In genomic region chr1:12114916-12115315, GRCh38 we compare ENCODE assay signal across 27 cellular contexts. TPM values are rescaled to one million over a fixed set of nuclear protein-coding genes. Genes with fewer than 3 reads are reported as not detected.
A peak's percentile ranks its signal among the peaks of the same experiment; 100 is the strongest.
DNase-seq lines count a peak whose midpoint lies in the region; ATAC-seq and TF ChIP-seq lines count a peak whose summit lies in the region.
"Had no signal": no experiment of that assay in that cellular context is flagged by ENCODE, and none has a peak within 500 bp of the region (broad histone marks: within the 10 kb centered on the region; RNA-seq: fewer than 3 reads in every experiment).

No MANE protein-coding gene starts in this region.

- H3K4me1 ChIP-seq in GM23248 (ENCODE audit: insufficient read depth) (0 out of 2 replicates have a peak, but pooled peaks cover 10% of the 10 kb centered on the region), mesendoderm (ENCODE audit: control insufficient read depth, low read depth, low read length) (no peaks in the 10 kb centered on the region), spleen (peaks cover 0 to 5% (median 0%) of the 10 kb centered on the region in 6 donors), lower lobe of right lung (no peaks in the 10 kb centered on the region)
- H3K4me1 ChIP-seq: A549, Caco-2 had no signal

- H3K18ac ChIP-seq in mesendoderm (ENCODE audit: low read length) = no peak overlapping the region

- H3K9ac ChIP-seq in GM23248 (no peak overlapping the region), mesendoderm (ENCODE audit: low read length) (no peak overlapping the region)
- H3K9ac ChIP-seq: BLaER1 treated with 17β-estradiol and CSF1 and Interleukin-3, amounts not matched to agents 10 nM and 100 nM had no signal

- H3K36me3 ChIP-seq in GM23248 (ENCODE audit: low read depth) (no peaks in the 10 kb centered on the region), mesendoderm (ENCODE audit: control insufficient read depth, insufficient read depth, low read length) (no peaks in the 10 kb centered on the region), spleen (no peaks in the 10 kb centered on the region), lower lobe of right lung (no peaks in the 10 kb centered on the region)

- TF ChIP-seq POLR2A in spleen (IDR thresholded peaks at IDR 0.05) = no peak

- H4K20me1 ChIP-seq in GM23248 (ENCODE audit: insufficient read depth) = no peaks in the 10 kb centered on the region
- H4K20me1 ChIP-seq: BLaER1 treated with 17β-estradiol and CSF1 and Interleukin-3, amounts not matched to agents 10 nM and 100 nM had no signal

- in situ Hi-C loops in GM23248 (cut with MboI) = no loop called here

- H3K9me2 ChIP-seq in GM23248 (ENCODE audit: insufficient read depth) = no peaks in the 10 kb centered on the region

- no peak overlapping the region for H3K23ac ChIP-seq in mesendoderm (ENCODE audit: low read length)

- H3K9me3 Mint-ChIP-seq in chondrocyte (ENCODE audit: low read depth) = no peaks in the 10 kb centered on the region
- H3K9me3 Mint-ChIP-seq: CD4-positive, alpha-beta T cell had no signal

- H4K5ac ChIP-seq in mesendoderm (ENCODE audit: low read length) = no peak overlapping the region

- no peaks in the 10 kb centered on the region for H3K36me3 Mint-ChIP-seq in chondrocyte (ENCODE audit: low read depth)
- H3K36me3 Mint-ChIP-seq: CD8-positive, alpha-beta T cell had no signal

- H3K27ac ChIP-seq in GM23248 (no peak overlapping the region), mesendoderm (ENCODE audit: low read depth, low read length) (no peak overlapping the region), spleen (no peak overlapping the region), lower lobe of right lung (no peak overlapping the region)
- H3K27ac ChIP-seq: 22Rv1; A549; BLaER1 treated with 17β-estradiol and CSF1 and Interleukin-3, amounts not matched to agents 10 nM and 100 nM; C4-2B had no signal

- H3K4me3 ChIP-seq in GM23248 (no peak overlapping the region), mesendoderm (ENCODE audit: low read length) (no peak overlapping the region), spleen (no peak overlapping the region), lower lobe of right lung (no peak overlapping the region)
- H3K4me3 ChIP-seq: A549; BLaER1 treated with 17β-estradiol and CSF1 and Interleukin-3, amounts not matched to agents 10 nM and 100 nM; GM12878 had no signal

- no peaks in the 10 kb centered on the region for H3K27me3 ChIP-seq in GM23248 (replicated peaks; ENCODE audit: insufficient read depth)
- no peaks in the 10 kb centered on the region for H3K27me3 ChIP-seq in mesendoderm (ENCODE audit: insufficient read depth, low read length, poor library complexity)
- H3K27me3 ChIP-seq in spleen (replicated peaks in 1 of 7) = no peaks in the 10 kb centered on the region
- no peaks in the 10 kb centered on the region for H3K27me3 ChIP-seq in lower lobe of right lung (ENCODE audit: low read depth)
- H3K27me3 ChIP-seq: BLaER1 treated with 17β-estradiol and CSF1 and Interleukin-3, amounts not matched to agents 10 nM and 100 nM had no signal

- H3K4me2 ChIP-seq in GM23248 (ENCODE audit: unreplicated experiment) (no peak overlapping the region), mesendoderm (ENCODE audit: low read length) (no peak overlapping the region)
- H3K4me2 ChIP-seq: A549; BLaER1 treated with 17β-estradiol and CSF1 and Interleukin-3, amounts not matched to agents 10 nM and 100 nM had no signal

- H3K27ac Mint-ChIP-seq in chondrocyte (ENCODE audit: unreplicated experiment) = no peak overlapping the region
- H3K27ac Mint-ChIP-seq: B cell; CD4-positive, alpha-beta T cell; CD8-positive, alpha-beta T cell had no signal

- no peaks in the 10 kb centered on the region for H3K79me2 ChIP-seq in GM23248 (ENCODE audit: insufficient read depth)
- no peaks in the 10 kb centered on the region for H3K79me2 ChIP-seq in mesendoderm (ENCODE audit: control insufficient read depth, insufficient read depth, low read length)

- intact Hi-C loops in spleen (cut with DNase I; ENCODE audit: low total_unique reads) (no loop called here), lower lobe of right lung (cut with DNase I) (no loop called here)

- H3K9me3 ChIP-seq in GM23248 (ENCODE audit: low read depth) (no peaks in the 10 kb centered on the region), spleen (no peaks in the 10 kb centered on the region), lower lobe of right lung (no peaks in the 10 kb centered on the region)
- H3K9me3 ChIP-seq: A549; BLaER1 treated with 17β-estradiol and CSF1 and Interleukin-3, amounts not matched to agents 10 nM and 100 nM; Caco-2 had no signal

- no peak overlapping the region for H2BK5ac ChIP-seq in mesendoderm (ENCODE audit: low read length)

- H3K56ac ChIP-seq in mesendoderm (ENCODE audit: low read length) = no peak overlapping the region

- H3K4me3 Mint-ChIP-seq in chondrocyte (ENCODE audit: unreplicated experiment) = no peak overlapping the region
- H3K4me3 Mint-ChIP-seq: B cell; CD4-positive, alpha-beta T cell; CD8-positive, alpha-beta T cell had no signal

- no peak overlapping the region for H4K8ac ChIP-seq in mesendoderm (ENCODE audit: low read depth, low read length)

- H2AK5ac ChIP-seq in mesendoderm (ENCODE audit: low read length) = no peak overlapping the region

- peaks cover 16% of the 10 kb centered on the region for H3K27me3 Mint-ChIP-seq in chondrocyte (ENCODE audit: low read depth)
- H3K27me3 Mint-ChIP-seq: B cell; CD4-positive, alpha-beta T cell had no signal

- H2AFZ ChIP-seq in GM23248 = no peak overlapping the region

- TF ChIP-seq CTCF in chondrocyte (IDR thresholded peaks at IDR 0.05) (no peak), spleen (IDR thresholded peaks at IDR 0.05 in 8 of 11, conservative IDR thresholded peaks at IDR 0.05 in 3 of 11) (no peak), lower lobe of right lung (IDR thresholded peaks at IDR 0.05) (no peak)

- DNase-seq in GM23248 (peak; percentile 52), chondrocyte (ENCODE audit: low spot score) (peak; percentile 5), mesendoderm (peak; percentile 18), spleen (peak; percentile 4), T-helper 2 cell (no peak), lower lobe of right lung (no peak)
- DNase-seq: AML-193; Caco-2; Calu3; CD4-positive, alpha-beta T cell; CD8-positive, alpha-beta T cell; DMS53; DMS79; DND-41; EL; GDM1 had no signal

- peaks cover 12% of the 10 kb centered on the region for H3K4me1 Mint-ChIP-seq in chondrocyte (ENCODE audit: low read depth)

- H2BK120ac ChIP-seq in mesendoderm (ENCODE audit: low read depth, low read length) = no peak overlapping the region

- no peak overlapping the region for H2BK15ac ChIP-seq in mesendoderm (replicated peaks; ENCODE audit: low read depth)

- no peak overlapping the region for H3K4ac ChIP-seq in mesendoderm (ENCODE audit: low read depth, low read length)

- 20 to 24% methylated on average over 9 of the region's 9 CpGs for WGBS in GM23248 (ENCODE audit: low coverage in 1 of 2, low lambda C conversion rate in 2 of 2, missing lambda C conversion rate in 2 of 2), 2 experiments
- WGBS in mesendoderm (ENCODE audit: extremely low coverage, insufficient coverage, low lambda C conversion rate) = no CpG with 5 or more reads among the region's 9 CpGs
- WGBS in spleen, 5 donors = 89 to 93% (median 90%) methylated on average over 9 of the region's 9 CpGs

- ATAC-seq in GM19351 (IDR thresholded peaks at IDR 0.05; ENCODE audit: unreplicated experiment) (no peak), HG03439 (IDR thresholded peaks at IDR 0.05; ENCODE audit: unreplicated experiment) (no peak), lower lobe of right lung (no peak)
- ATAC-seq: A549; CD8-positive, alpha-beta T cell; GM12878 had no signal

- no peaks in the 10 kb centered on the region for H3K79me1 ChIP-seq in mesendoderm (ENCODE audit: low read length)

- no peaks in the 10 kb centered on the region for H3F3A ChIP-seq in GM23248 (ENCODE audit: insufficient read depth)

RNA-seq across cellular contexts. Expression of gene TNFRSF8, which starts 51.8 kb away (rescaled TPM):
- total RNA-seq in GM23248 (2014; rRNA removed; shearing (Covaris generic)) = not detected in 2 replicates
- polyA plus RNA-seq in GM23248 (2016; fragmentation: Nextera tagmentation; extraction: Ambion mirVana) = 0.14 and 0.23 TPM in 2 replicates
- total RNA-seq in chondrocyte = not detected in 3 replicates
- 10.3 TPM for polyA plus RNA-seq in mesendoderm (2013, experiment 1 of 2)
- polyA plus RNA-seq in mesendoderm (2013, experiment 2 of 2) = 10.7 TPM
- 1 to 10 TPM; 1.3 to 7.6 (median 2.2) TPM for total RNA-seq in spleen
- polyA plus RNA-seq in spleen = 1 to 10 TPM; 1.7 to 2.0 (median 1.9) TPM
- total RNA-seq in lower lobe of right lung = 2.7 TPM
- total RNA-seq: Caco-2; Calu3; CD8-positive, alpha-beta T cell; G401 had no signal
- polyA plus RNA-seq: BJ had no signal

RNA-seq across cellular contexts. Expression of gene TNFRSF1B, which starts 51.9 kb away (rescaled TPM):
- total RNA-seq in GM23248 (2014; rRNA removed; shearing (Covaris generic)) = 0.25 and 2.9 TPM in 2 replicates
- 1.1 and 1.3 TPM in 2 replicates for polyA plus RNA-seq in GM23248 (2016; fragmentation: Nextera tagmentation; extraction: Ambion mirVana)
- 0.22 TPM in 1 of 3 replicates, not detected in the others for total RNA-seq in chondrocyte
- 0.77 TPM for polyA plus RNA-seq in mesendoderm (2013, experiment 1 of 2)
- polyA plus RNA-seq in mesendoderm (2013, experiment 2 of 2) = 0.66 TPM
- total RNA-seq in spleen = 100 to 1,000 TPM; 142 to 233 (median 183) TPM
- 10 to 100 TPM; 28.5 to 63.2 (median 36.8) TPM for polyA plus RNA-seq in spleen
- 67.0 TPM for total RNA-seq in lower lobe of right lung
- total RNA-seq: A172, G401 had no signal

Comparison
In these comparisons a context has a peak if more than half of its experiments do, and no peak if none do; other contexts are left out.
1. DNase-seq: peak in GM23248 (single experiment), chondrocyte (single experiment), mesendoderm (single experiment) and spleen (single experiment); none in T-helper 2 cell (0 of 5) and lower lobe of right lung (single experiment).
2. RNA of gene TNFRSF1B, which starts 51.9 kb away (total RNA-seq): 142 to 233 TPM in spleen and 67.0 TPM in lower lobe of right lung (single experiment); 0.25 to 2.9 TPM in GM23248 and 0.22 TPM in chondrocyte; every median in the first group is over 10 times any median in the second.